1 cellular context compared by ENCODE assay signal in the genomic region with DNA sequence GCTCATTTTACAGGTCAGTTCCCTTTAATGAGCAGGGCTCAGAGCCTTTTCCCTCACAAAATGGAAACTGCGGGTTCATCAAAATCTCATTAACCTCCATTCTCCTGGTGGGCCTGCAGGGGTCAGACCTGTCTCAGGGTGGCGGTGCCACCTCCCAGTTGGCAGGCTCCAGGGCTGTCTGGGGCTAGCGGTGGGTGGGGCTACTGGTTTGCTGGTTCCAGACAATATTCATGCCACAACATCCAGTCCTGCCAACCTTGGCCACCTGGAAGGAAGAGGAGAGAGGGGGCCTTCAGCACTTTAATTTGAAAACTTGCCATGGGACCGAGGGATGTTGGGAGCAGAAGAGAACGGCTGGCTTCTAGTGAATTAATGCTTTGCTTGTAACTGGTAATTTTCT.
TF ChIP-seq lines count a peak whose summit lies in the region.

No MANE protein-coding gene starts in this region.

TF ChIP-seq in GM23338, 12 proteins besides CTCF, POLR2A, EP300 and RAD21 (continued from another document):
- TF ChIP-seq, protein P1, sequence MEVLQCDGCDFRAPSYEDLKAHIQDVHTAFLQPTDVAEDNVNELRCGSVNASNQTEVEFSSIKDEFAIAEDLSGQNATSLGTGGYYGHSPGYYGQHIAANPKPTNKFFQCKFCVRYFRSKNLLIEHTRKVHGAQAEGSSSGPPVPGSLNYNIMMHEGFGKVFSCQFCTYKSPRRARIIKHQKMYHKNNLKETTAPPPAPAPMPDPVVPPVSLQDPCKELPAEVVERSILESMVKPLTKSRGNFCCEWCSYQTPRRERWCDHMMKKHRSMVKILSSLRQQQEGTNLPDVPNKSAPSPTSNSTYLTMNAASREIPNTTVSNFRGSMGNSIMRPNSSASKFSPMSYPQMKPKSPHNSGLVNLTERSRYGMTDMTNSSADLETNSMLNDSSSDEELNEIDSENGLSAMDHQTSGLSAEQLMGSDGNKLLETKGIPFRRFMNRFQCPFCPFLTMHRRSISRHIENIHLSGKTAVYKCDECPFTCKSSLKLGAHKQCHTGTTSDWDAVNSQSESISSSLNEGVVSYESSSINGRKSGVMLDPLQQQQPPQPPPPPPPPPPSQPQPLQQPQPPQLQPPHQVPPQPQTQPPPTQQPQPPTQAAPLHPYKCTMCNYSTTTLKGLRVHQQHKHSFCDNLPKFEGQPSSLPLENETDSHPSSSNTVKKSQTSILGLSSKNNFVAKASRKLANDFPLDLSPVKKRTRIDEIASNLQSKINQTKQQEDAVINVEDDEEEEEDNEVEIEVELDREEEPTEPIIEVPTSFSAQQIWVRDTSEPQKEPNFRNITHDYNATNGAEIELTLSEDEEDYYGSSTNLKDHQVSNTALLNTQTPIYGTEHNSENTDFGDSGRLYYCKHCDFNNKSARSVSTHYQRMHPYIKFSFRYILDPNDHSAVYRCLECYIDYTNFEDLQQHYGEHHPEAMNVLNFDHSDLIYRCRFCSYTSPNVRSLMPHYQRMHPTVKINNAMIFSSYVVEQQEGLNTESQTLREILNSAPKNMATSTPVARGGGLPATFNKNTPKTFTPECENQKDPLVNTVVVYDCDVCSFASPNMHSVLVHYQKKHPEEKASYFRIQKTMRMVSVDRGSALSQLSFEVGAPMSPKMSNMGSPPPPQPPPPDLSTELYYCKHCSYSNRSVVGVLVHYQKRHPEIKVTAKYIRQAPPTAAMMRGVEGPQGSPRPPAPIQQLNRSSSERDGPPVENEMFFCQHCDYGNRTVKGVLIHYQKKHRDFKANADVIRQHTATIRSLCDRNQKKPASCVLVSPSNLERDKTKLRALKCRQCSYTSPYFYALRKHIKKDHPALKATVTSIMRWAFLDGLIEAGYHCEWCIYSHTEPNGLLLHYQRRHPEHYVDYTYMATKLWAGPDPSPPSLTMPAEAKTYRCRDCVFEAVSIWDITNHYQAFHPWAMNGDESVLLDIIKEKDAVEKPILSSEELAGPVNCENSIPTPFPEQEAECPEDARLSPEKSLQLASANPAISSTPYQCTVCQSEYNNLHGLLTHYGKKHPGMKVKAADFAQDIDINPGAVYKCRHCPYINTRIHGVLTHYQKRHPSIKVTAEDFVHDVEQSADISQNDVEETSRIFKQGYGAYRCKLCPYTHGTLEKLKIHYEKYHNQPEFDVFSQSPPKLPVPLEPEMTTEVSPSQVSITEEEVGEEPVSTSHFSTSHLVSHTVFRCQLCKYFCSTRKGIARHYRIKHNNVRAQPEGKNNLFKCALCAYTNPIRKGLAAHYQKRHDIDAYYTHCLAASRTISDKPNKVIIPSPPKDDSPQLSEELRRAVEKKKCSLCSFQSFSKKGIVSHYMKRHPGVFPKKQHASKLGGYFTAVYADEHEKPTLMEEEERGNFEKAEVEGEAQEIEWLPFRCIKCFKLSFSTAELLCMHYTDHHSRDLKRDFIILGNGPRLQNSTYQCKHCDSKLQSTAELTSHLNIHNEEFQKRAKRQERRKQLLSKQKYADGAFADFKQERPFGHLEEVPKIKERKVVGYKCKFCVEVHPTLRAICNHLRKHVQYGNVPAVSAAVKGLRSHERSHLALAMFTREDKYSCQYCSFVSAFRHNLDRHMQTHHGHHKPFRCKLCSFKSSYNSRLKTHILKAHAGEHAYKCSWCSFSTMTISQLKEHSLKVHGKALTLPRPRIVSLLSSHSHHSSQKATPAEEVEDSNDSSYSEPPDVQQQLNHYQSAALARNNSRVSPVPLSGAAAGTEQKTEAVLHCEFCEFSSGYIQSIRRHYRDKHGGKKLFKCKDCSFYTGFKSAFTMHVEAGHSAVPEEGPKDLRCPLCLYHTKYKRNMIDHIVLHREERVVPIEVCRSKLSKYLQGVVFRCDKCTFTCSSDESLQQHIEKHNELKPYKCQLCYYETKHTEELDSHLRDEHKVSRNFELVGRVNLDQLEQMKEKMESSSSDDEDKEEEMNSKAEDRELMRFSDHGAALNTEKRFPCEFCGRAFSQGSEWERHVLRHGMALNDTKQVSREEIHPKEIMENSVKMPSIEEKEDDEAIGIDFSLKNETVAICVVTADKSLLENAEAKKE (CRISPR knock-in tag; IDR thresholded peaks at IDR 0.05) = no peak
- no peak for TF ChIP-seq ZNF114 (CRISPR knock-in tag; IDR thresholded peaks at IDR 0.05)
- TF ChIP-seq JUNB (IDR thresholded peaks at IDR 0.05; ENCODE audit: unreplicated experiment) = no peak
- TF ChIP-seq STAT1 (IDR thresholded peaks at IDR 0.05; ENCODE audit: unreplicated experiment) = no peak
- TF ChIP-seq EZH2 (IDR thresholded peaks at IDR 0.05; ENCODE audit: low read depth, unreplicated experiment) = no peak
- TF ChIP-seq ZNF331 (CRISPR knock-in tag; IDR thresholded peaks at IDR 0.05; ENCODE audit: low read depth) = no peak
- no peak for TF ChIP-seq CREB1 (CRISPR knock-in tag; IDR thresholded peaks at IDR 0.05; ENCODE audit: low read depth)
- TF ChIP-seq, protein P2, sequence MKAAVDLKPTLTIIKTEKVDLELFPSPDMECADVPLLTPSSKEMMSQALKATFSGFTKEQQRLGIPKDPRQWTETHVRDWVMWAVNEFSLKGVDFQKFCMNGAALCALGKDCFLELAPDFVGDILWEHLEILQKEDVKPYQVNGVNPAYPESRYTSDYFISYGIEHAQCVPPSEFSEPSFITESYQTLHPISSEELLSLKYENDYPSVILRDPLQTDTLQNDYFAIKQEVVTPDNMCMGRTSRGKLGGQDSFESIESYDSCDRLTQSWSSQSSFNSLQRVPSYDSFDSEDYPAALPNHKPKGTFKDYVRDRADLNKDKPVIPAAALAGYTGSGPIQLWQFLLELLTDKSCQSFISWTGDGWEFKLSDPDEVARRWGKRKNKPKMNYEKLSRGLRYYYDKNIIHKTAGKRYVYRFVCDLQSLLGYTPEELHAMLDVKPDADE (IDR thresholded peaks at IDR 0.05) = no peak
- TF ChIP-seq, protein P3, sequence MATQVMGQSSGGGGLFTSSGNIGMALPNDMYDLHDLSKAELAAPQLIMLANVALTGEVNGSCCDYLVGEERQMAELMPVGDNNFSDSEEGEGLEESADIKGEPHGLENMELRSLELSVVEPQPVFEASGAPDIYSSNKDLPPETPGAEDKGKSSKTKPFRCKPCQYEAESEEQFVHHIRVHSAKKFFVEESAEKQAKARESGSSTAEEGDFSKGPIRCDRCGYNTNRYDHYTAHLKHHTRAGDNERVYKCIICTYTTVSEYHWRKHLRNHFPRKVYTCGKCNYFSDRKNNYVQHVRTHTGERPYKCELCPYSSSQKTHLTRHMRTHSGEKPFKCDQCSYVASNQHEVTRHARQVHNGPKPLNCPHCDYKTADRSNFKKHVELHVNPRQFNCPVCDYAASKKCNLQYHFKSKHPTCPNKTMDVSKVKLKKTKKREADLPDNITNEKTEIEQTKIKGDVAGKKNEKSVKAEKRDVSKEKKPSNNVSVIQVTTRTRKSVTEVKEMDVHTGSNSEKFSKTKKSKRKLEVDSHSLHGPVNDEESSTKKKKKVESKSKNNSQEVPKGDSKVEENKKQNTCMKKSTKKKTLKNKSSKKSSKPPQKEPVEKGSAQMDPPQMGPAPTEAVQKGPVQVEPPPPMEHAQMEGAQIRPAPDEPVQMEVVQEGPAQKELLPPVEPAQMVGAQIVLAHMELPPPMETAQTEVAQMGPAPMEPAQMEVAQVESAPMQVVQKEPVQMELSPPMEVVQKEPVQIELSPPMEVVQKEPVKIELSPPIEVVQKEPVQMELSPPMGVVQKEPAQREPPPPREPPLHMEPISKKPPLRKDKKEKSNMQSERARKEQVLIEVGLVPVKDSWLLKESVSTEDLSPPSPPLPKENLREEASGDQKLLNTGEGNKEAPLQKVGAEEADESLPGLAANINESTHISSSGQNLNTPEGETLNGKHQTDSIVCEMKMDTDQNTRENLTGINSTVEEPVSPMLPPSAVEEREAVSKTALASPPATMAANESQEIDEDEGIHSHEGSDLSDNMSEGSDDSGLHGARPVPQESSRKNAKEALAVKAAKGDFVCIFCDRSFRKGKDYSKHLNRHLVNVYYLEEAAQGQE (IDR thresholded peaks at IDR 0.05; ENCODE audit: unreplicated experiment) = no peak
- TF ChIP-seq EZH2phosphoT487 (IDR thresholded peaks at IDR 0.05; ENCODE audit: unreplicated experiment) = no peak
